ENCODE assay signal across 17 cellular contexts in genomic region chr3:48333346-48334245, GRCh38. TPM values are rescaled to one million over a fixed set of nuclear protein-coding genes. Genes with fewer than 3 reads are reported as not detected.
"Had no signal": no experiment of that assay in that cellular context is flagged by ENCODE, and none has a peak within 500 bp of the region (broad histone marks: within the 10 kb centered on the region; RNA-seq: fewer than 3 reads in every experiment).

Gene SPINK8, minus strand, starts transcription at chr3:48333661. Its CDS starts 5,320 bp downstream, at chr3:48328341.

RNA-seq across cellular contexts. Expression of gene SPINK8, which starts in this region (rescaled TPM):
- total RNA-seq: gastrocnemius medialis; glomerular endothelial cell; left ventricle myocardium superior; lower lobe of right lung; mesenteric fat pad; myocyte; naive thymus-derived CD8-positive, alpha-beta T cell; occipital lobe; ovary; psoas muscle; renal cortical epithelial cell; right cardiac atrium; sigmoid colon; thoracic aorta; tibial nerve; upper lobe of right lung; vagina had no signal
